ENCODE assay signal across 9 cellular contexts in the genomic region with DNA sequence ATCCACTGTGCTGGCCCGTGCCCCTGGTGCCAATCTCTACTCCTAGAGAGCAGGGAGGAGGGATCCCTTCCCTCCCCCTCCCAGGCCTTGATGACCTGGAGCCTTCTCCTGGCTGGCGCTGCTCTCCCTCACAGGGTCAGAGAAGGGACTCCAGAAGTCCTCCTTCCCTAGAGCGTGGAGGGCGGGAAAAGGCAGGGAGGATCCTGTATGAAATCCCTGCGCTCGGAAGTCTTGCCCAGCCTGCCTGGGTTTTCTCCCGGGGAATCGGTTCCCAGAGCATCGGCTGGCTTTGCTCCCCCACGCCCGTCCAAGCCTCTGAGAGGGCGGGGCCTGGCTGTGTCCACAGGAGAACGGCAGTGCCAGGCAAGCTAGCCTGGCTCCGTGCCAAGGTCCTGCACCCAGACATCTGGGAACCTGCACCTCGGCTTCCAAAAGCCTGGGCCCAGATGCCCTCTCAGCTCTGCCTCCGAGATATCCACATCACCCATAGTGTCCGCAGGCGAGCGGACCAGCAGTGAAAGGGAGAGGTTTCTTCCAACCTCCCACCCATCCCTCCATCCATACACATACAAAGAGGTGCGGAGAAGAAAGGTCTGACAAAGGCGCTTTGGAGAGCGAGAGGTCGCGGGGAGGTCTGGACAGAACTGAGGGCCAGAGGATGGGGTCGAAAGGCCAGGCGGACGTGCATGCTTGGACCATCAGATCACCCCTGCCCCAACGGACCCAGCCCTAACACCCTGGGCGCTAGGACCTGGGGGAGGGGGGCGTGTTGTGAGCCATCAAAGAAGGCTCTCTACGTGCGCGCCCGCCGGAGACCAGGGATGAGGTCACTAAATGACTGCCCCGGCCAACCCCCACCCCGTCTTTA. TPM values are rescaled to one million over a fixed set of nuclear protein-coding genes. Genes with fewer than 3 reads are reported as not detected.
A peak's percentile ranks its signal among the peaks of the same experiment; 100 is the strongest.
DNase-seq lines count a peak whose midpoint lies in the region; ATAC-seq lines count a peak whose summit lies in the region.
"Had no signal": no experiment of that assay in that cellular context is flagged by ENCODE, and none has a peak within 500 bp of the region (broad histone marks: within the 10 kb centered on the region; RNA-seq: fewer than 3 reads in every experiment).

No MANE protein-coding gene starts in this region.

- WGBS in neuronal stem cell (ENCODE audit: extremely low coverage in 2 of 2, insufficient read length in 2 of 2, insufficient replicate concordance in 1 of 2), 2 donors = no CpG with 5 or more reads among the region's 37 CpGs

- peak overlapping the region; percentile 80 for H3K4me3 Mint-ChIP-seq in activated naive CD8-positive, alpha-beta T cell treated with anti-CD3 and anti-CD28 coated beads for 36 hours

- ATAC-seq in Right ventricle myocardium inferior = peak; percentile 66
- ATAC-seq in HG03159 (IDR thresholded peaks at IDR 0.05; ENCODE audit: unreplicated experiment) = no peak
- no peak for ATAC-seq in GM21529 (IDR thresholded peaks at IDR 0.05; ENCODE audit: unreplicated experiment)

- H3K27ac Mint-ChIP-seq in activated naive CD8-positive, alpha-beta T cell treated with anti-CD3 and anti-CD28 coated beads for 36 hours = no peak overlapping the region

- peak overlapping the region; percentile 61 for H3K9ac ChIP-seq in neuronal stem cell (ENCODE audit: low read depth, low read length, poor library complexity)
- H3K9ac ChIP-seq: KMS-11 had no signal

- no peak overlapping the region for H3K14ac ChIP-seq in neuronal stem cell (ENCODE audit: low read length)

- intact Hi-C loops in Right ventricle myocardium inferior (cut with DNase I) = loop anchor here (2.0 kb wide), 1 partner anchor 27 kb away; no protein-coding TSS in a partner anchor

- H3K4me1 Mint-ChIP-seq in activated naive CD8-positive, alpha-beta T cell treated with anti-CD3 and anti-CD28 coated beads for 36 hours = peaks cover 7% of the 10 kb centered on the region

- no peak overlapping the region for H4K91ac ChIP-seq in neuronal stem cell (ENCODE audit: low read depth, low read length, poor library complexity)

- H2AK5ac ChIP-seq in neuronal stem cell (ENCODE audit: low read depth, low read length) = peak overlapping the region; percentile 7

- peak overlapping the region; percentile 42 for H2BK12ac ChIP-seq in neuronal stem cell (ENCODE audit: low read length)

- H3K4me2 ChIP-seq in neuronal stem cell (ENCODE audit: insufficient read depth, low read length, poor library complexity, severe bottlenecking) = peak overlapping the region; percentile 99

- no peak overlapping the region for H3K4ac ChIP-seq in neuronal stem cell (ENCODE audit: low read length)

- no peaks in the 10 kb centered on the region for H3K36me3 Mint-ChIP-seq in activated naive CD8-positive, alpha-beta T cell treated with anti-CD3 and anti-CD28 coated beads for 36 hours

- no peaks in the 10 kb centered on the region for H3K9me3 Mint-ChIP-seq in activated naive CD8-positive, alpha-beta T cell treated with anti-CD3 and anti-CD28 coated beads for 36 hours

- H3K36me3 ChIP-seq in neuronal stem cell (replicated peaks in 1 of 2; ENCODE audit: control insufficient read depth in 2 of 2, insufficient read depth in 2 of 2, low read length in 2 of 2) = no peaks in the 10 kb centered on the region

- H3K4me1 ChIP-seq in neuronal stem cell (ENCODE audit: control insufficient read depth in 2 of 2, insufficient read depth in 1 of 2, low read depth in 1 of 2, low read length in 2 of 2) = peaks cover 19 to 27% of the 10 kb centered on the region in 2 donors

- H3K23ac ChIP-seq in neuronal stem cell (ENCODE audit: low read depth, low read length, poor library complexity) = no peak overlapping the region

- H3K27me3 Mint-ChIP-seq in activated naive CD8-positive, alpha-beta T cell treated with anti-CD3 and anti-CD28 coated beads for 36 hours = peaks cover 16% of the 10 kb centered on the region

- H2BK5ac ChIP-seq in neuronal stem cell (ENCODE audit: low read length) = peak overlapping the region; percentile 100

- peak overlapping the region; percentile 84 for H3K18ac ChIP-seq in neuronal stem cell (ENCODE audit: low read length)

- peak overlapping the region; percentile 52 for H3K27ac ChIP-seq in neuronal stem cell (replicated peaks; ENCODE audit: low read length)
- H3K27ac ChIP-seq: KMS-11 had no signal

- no peak overlapping the region for H4K8ac ChIP-seq in neuronal stem cell (ENCODE audit: low read depth, low read length)

- peak overlapping the region; percentile 52 for H2BK120ac ChIP-seq in neuronal stem cell (ENCODE audit: low read depth, low read length)

- no peaks in the 10 kb centered on the region for H3K9me3 ChIP-seq in neuronal stem cell (replicated peaks in 1 of 2; ENCODE audit: control insufficient read depth in 2 of 2, insufficient read depth in 1 of 2, low read depth in 1 of 2, low read length in 2 of 2)

- peak overlapping the region; percentile 58 to 89 for H3K4me3 ChIP-seq in neuronal stem cell (ENCODE audit: low read length in 2 of 2)

- peak overlapping the region; percentile 76 for H2BK15ac ChIP-seq in neuronal stem cell (ENCODE audit: low read length)

- peak; percentile 69 for DNase-seq in DMS79 (lab: John Stamatoyannopoulos, UW)
- DNase-seq in NCI-H2227 (lab: John Stamatoyannopoulos, UW; ENCODE audit: unreplicated experiment) = peak; percentile 85
- DNase-seq in activated naive CD8-positive, alpha-beta T cell treated with anti-CD3 and anti-CD28 coated beads for 36 hours = peak; percentile 53
- DNase-seq in Right ventricle myocardium inferior (ENCODE audit: missing footprints) = peak; percentile 86
- peak; percentile 77 for DNase-seq in neuronal stem cell (ENCODE audit: low spot score)
- no peak for DNase-seq in GOT3 (lab: John Stamatoyannopoulos, UW)

- H3K79me1 ChIP-seq in neuronal stem cell (ENCODE audit: low read depth, low read length) = no peaks in the 10 kb centered on the region

- peak overlapping the region; percentile 99 for H2AFZ ChIP-seq in neuronal stem cell (ENCODE audit: low read length)

- peaks cover 0 to 54% (median 0%) of the 10 kb centered on the region in 3 experiments for H3K27me3 ChIP-seq in neuronal stem cell (ENCODE audit: control insufficient read depth in 3 of 3, insufficient read depth in 3 of 3, low read depth in 1 of 3, low read length in 3 of 3)

RNA-seq across cellular contexts. Expression of a gene that starts 1.1 kb away (rescaled TPM):
- total RNA-seq in activated naive CD8-positive, alpha-beta T cell treated with anti-CD3 and anti-CD28 coated beads for 36 hours = 1 to 10 TPM; 5.2 to 6.5 TPM
- total RNA-seq in Right ventricle myocardium inferior = 16.2 TPM
- polyA plus RNA-seq in neuronal stem cell (2013, experiment 1 of 2) = 13.6 TPM
- polyA plus RNA-seq in neuronal stem cell (2013, experiment 2 of 2) = 14.1 TPM

RNA-seq across cellular contexts. Expression of a gene that starts 36.1 kb away (rescaled TPM):
- not detected for total RNA-seq in activated naive CD8-positive, alpha-beta T cell treated with anti-CD3 and anti-CD28 coated beads for 36 hours
- total RNA-seq in Right ventricle myocardium inferior = not detected
- polyA plus RNA-seq in neuronal stem cell (2013, experiment 1 of 2) = not detected
- polyA plus RNA-seq in neuronal stem cell (2013, experiment 2 of 2) = not detected

RNA-seq across cellular contexts. Expression of a gene that starts 47.5 kb away (rescaled TPM):
- total RNA-seq in activated naive CD8-positive, alpha-beta T cell treated with anti-CD3 and anti-CD28 coated beads for 36 hours = not detected
- total RNA-seq in Right ventricle myocardium inferior = not detected
- 0.70 TPM for polyA plus RNA-seq in neuronal stem cell (2013, experiment 1 of 2)
- 0.65 TPM for polyA plus RNA-seq in neuronal stem cell (2013, experiment 2 of 2)

RNA-seq across cellular contexts. Expression of a gene that starts 59.2 kb away (rescaled TPM):
- not detected for total RNA-seq in activated naive CD8-positive, alpha-beta T cell treated with anti-CD3 and anti-CD28 coated beads for 36 hours
- 16.6 TPM for total RNA-seq in Right ventricle myocardium inferior
- polyA plus RNA-seq in neuronal stem cell (2013, experiment 1 of 2) = 0.04 TPM
- 0.03 TPM for polyA plus RNA-seq in neuronal stem cell (2013, experiment 2 of 2)
